In the genomic region with DNA sequence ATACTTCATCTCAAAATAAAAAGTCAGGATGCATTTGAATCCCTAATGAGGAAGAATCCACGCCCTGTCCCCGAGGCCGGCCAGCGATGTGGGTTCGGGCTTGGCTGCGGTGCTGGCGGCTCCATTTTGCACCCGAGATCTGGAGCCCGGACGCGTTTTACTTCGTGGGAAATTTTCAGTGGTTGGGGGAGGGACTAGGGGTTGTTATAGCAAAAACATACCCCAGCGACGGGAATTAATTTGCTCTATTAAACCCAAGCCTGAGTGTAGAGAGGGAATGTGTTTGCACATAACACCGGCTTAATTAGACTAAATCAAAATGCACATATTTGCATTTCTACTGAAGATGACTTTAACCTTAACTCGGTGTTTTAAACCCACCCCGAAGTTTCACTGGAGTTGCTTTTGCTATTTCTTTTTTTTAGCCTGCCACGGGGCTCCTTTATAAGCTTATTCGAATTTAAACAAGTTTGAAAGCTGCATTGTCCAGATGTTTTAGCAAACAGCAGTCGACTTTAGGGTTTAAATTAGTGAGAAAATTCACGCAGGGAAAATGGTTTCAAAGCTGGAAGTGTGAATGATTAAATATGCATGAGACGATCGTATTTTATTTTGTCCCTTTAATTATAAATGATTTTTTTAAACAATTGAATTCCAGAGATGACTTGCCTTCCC, we compare ENCODE assay signal across 13 cellular contexts. TPM values are rescaled to one million over a fixed set of nuclear protein-coding genes. Genes with fewer than 3 reads are reported as not detected.
DNase-seq lines count a peak whose midpoint lies in the region; ATAC-seq and TF ChIP-seq lines count a peak whose summit lies in the region.
"Had no signal": no experiment of that assay in that cellular context is flagged by ENCODE, and none has a peak within 500 bp of the region (broad histone marks: within the 10 kb centered on the region; RNA-seq: fewer than 3 reads in every experiment).

No MANE protein-coding gene starts in this region.

- H3K36me3 ChIP-seq in DND-41 (ENCODE audit: insufficient read depth, low read length) (peaks cover 72% of the 10 kb centered on the region), MG63 (peaks cover 70% of the 10 kb centered on the region), esophagus squamous epithelium (peaks cover 0 to 38% (median 0%) of the 10 kb centered on the region in 3 donors)

- peaks cover 74% of the 10 kb centered on the region for H4K20me1 ChIP-seq in DND-41 (ENCODE audit: insufficient read depth, low read length)

- H2AFZ ChIP-seq in DND-41 (ENCODE audit: low read depth, low read length) = no peak overlapping the region

- H3K27ac Mint-ChIP-seq in neural crest cell (ENCODE audit: unreplicated experiment) (no peak overlapping the region), T-cell (no peak overlapping the region)
- H3K27ac Mint-ChIP-seq: activated naive CD4-positive, alpha-beta T cell treated with anti-CD3 and anti-CD28 coated beads, Interleukin-2, amount 50 U/mL, for 72 hours had no signal

- WGBS in esophagus squamous epithelium, 2 donors = 22 to 28% methylated on average over 17 to 20 of the region's 23 CpGs

- peak overlapping the region; percentile 87 for H3K4me2 ChIP-seq in DND-41 (ENCODE audit: insufficient read depth, low read length)

- H3K9ac ChIP-seq in DND-41 (ENCODE audit: low read depth, low read length) = 0 out of 2 replicates have a peak overlapping the region, but pooled peaks have one; percentile 21

- DNase-seq in DND-41 (no peak), MG63 (peak; percentile 58), esophagus squamous epithelium (lab: John Stamatoyannopoulos, UW) (no peak), neural crest cell (ENCODE audit: low read depth, low spot score) (no peak), NCI-H2227 treated with DMSO at 0.1 percent for 48 hours (lab: John Stamatoyannopoulos, UW) (no peak), DMS153 (lab: John Stamatoyannopoulos, UW) (no peak), GM19238 (ENCODE audit: insufficient read length, low spot score) (no peak), T-cell (no peak)
- DNase-seq: effector memory CD4-positive, alpha-beta T cell had no signal

- ATAC-seq in DND-41 (ENCODE audit: insufficient read depth, low read depth) = no peak
- no peak for ATAC-seq in T-cell (replicated peaks in 1 of 4)

- peak overlapping the region; percentile 88 for H3K4me3 Mint-ChIP-seq in neural crest cell
- H3K4me3 Mint-ChIP-seq in T-cell = no peak overlapping the region

- TF ChIP-seq POLR2A in esophagus squamous epithelium (IDR thresholded peaks at IDR 0.05) = no peak

- H3K4me1 ChIP-seq in DND-41 (ENCODE audit: insufficient read depth, low read length) = peaks cover 38% of the 10 kb centered on the region
- peaks cover 7 to 84% (median 25%) of the 10 kb centered on the region in 3 donors for H3K4me1 ChIP-seq in esophagus squamous epithelium

- H3K27ac ChIP-seq in DND-41 (ENCODE audit: low read length) = no peak overlapping the region
- H3K27ac ChIP-seq in esophagus squamous epithelium = peak overlapping the region in 3 of 4 donors; percentile 63 to 94 (median 71)
- H3K27ac ChIP-seq: C4-2B had no signal

- CTCF ChIA-PET in T-cell (lab: Charles Lee) = interaction anchor here in 1 of 2 donors (0.8 kb wide), 1 partner anchor 9 kb away, joined by 3 read pairs; no protein-coding TSS in a partner anchor

- intact Hi-C loops in esophagus squamous epithelium (cut with DNase I) = no loop called here

- H3K9me3 ChIP-seq in DND-41 (ENCODE audit: insufficient read depth, low read length, severe bottlenecking) (no peaks in the 10 kb centered on the region), MG63 (no peaks in the 10 kb centered on the region), esophagus squamous epithelium (no peaks in the 10 kb centered on the region)

- H3K27me3 Mint-ChIP-seq in neural crest cell (ENCODE audit: low read depth) = peaks cover 92% of the 10 kb centered on the region
- peaks cover 51 to 77% of the 10 kb centered on the region in 2 donors for H3K27me3 Mint-ChIP-seq in T-cell

- H3K27me3 ChIP-seq in DND-41 (ENCODE audit: insufficient read depth, low read length, poor library complexity) = no peaks in the 10 kb centered on the region
- H3K27me3 ChIP-seq in MG63 = no peaks in the 10 kb centered on the region
- H3K27me3 ChIP-seq in esophagus squamous epithelium = peaks cover 0 to 96% (median 47%) of the 10 kb centered on the region in 4 donors

- H3K4me3 ChIP-seq in DND-41 (ENCODE audit: low read depth in 1 of 2, low read length in 2 of 2) (peak overlapping the region in 1 of 2 experiments; percentile 43; a peak in 1 of 4 replicates), MG63 (peak overlapping the region; percentile 74), esophagus squamous epithelium (peak overlapping the region; percentile 13 to 79 (median 68))

- H3K9me3 Mint-ChIP-seq in neural crest cell (no peaks in the 10 kb centered on the region), T-cell (no peaks in the 10 kb centered on the region)
- H3K9me3 Mint-ChIP-seq: activated naive CD4-positive, alpha-beta T cell treated with anti-CD3 and anti-CD28 coated beads, Interleukin-2, amount 50 U/mL, for 72 hours; T-helper 2 cell treated with Interferon-gamma antibody and Interleukin-4, amounts not matched to agents 5 μg/mL and 100 μg/mL, for 36 hours had no signal

- peaks cover 87% of the 10 kb centered on the region for H3K79me2 ChIP-seq in DND-41 (ENCODE audit: insufficient read depth, low read length)

- H3K4me1 Mint-ChIP-seq in neural crest cell (peaks cover 70% of the 10 kb centered on the region), T-cell (peaks cover 24 to 38% (median 32%) of the 10 kb centered on the region in 3 donors)

- POLR2A ChIA-PET in T-cell (lab: Charles Lee) = interaction anchor here in 1 of 2 donors (0.6 kb wide), 1 partner anchor 1485 kb away, joined by 3 read pairs; no protein-coding TSS in a partner anchor

- H3K36me3 Mint-ChIP-seq in neural crest cell (ENCODE audit: low read depth) (peaks cover 23% of the 10 kb centered on the region), T-cell (no peaks in the 10 kb centered on the region)

- no peak for TF ChIP-seq CTCF in DND-41 (IDR thresholded peaks at IDR 0.05; ENCODE audit: borderline replicate concordance, extremely low read depth, low read length, poor library complexity, severe bottlenecking)
- no peak for TF ChIP-seq CTCF in esophagus squamous epithelium (IDR thresholded peaks at IDR 0.05)
- TF ChIP-seq CTCF in neural crest cell (conservative IDR thresholded peaks at IDR 0.05) = no peak

RNA-seq across cellular contexts. Expression of a gene that starts 4.9 kb away (rescaled TPM):
- 16.7 and 26.4 TPM in 2 replicates for total RNA-seq in MG63 (2014; rRNA removed; shearing (Covaris generic); ENCODE audit: low replicate concordance)
- total RNA-seq in esophagus squamous epithelium (10 to 100 TPM; 11.9 to 23.5 (median 14.0) TPM), neural crest cell (12.7 and 14.9 TPM in 2 replicates), T-cell (not detected)
- total RNA-seq: activated naive CD4-positive, alpha-beta T cell treated with anti-CD3 and anti-CD28 coated beads, Interleukin-2, amount 50 U/mL, for 72 hours; G401 had no signal

Comparison
In these comparisons a context has a peak if more than half of its experiments do, and no peak if none do; other contexts are left out.
1. RNA of a gene that starts 4.9 kb away (total RNA-seq): 16.7 to 26.4 TPM in MG63, 11.9 to 23.5 TPM in esophagus squamous epithelium and 12.7 to 14.9 TPM in neural crest cell; not detected in T-cell; every median in the first group is over 10 times any median in the second.